ENCODE assay signal across 10 cellular contexts in the genomic region with DNA sequence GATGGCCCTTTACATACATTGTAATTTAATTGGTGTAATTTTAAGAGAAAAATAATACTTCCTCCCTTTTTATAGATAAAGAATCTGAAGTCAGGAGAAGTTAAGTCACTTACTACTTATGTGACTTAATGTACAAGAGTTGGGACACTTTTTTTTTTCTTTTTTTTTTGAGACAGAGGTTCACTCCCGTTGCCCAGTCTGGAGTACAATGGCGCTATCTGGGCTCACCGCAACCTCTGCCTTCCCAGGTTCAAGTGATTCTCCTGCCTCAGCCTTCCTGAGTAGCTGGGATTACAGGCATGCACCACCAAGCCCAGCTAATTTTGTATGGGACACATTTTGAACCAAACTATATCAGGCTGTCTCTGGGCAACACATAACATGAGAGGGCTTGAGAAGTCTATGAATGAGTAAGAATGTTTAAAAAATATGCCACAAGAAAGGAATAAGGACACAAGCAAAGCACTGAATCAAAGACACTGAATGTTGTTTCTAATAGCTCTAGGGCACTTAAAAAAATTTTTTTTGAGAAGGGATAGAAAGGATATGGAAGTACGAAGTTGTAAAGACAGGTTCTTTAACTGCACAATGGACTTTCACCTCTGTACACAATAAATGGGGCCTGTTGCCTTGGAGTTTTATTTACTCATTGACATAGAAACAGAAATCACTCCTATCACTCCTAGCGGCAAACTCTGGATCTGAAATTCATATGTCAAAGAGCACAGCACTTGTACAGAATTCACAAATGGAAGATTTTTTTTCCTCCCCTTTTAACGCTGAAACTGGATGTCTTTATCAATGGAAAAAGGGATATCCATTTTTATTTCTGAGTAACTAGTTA. TPM values are rescaled to one million over a fixed set of nuclear protein-coding genes. Genes with fewer than 3 reads are reported as not detected.
DNase-seq lines count a peak whose midpoint lies in the region; TF ChIP-seq lines count a peak whose summit lies in the region.
"Had no signal": no experiment of that assay in that cellular context is flagged by ENCODE, and none has a peak within 500 bp of the region (broad histone marks: within the 10 kb centered on the region; RNA-seq: fewer than 3 reads in every experiment).

No MANE protein-coding gene starts in this region.

- H3K27ac ChIP-seq in osteoblast (ENCODE audit: low read depth, low read length) (peak overlapping the region; percentile 8), WERI-Rb-1 (no peak overlapping the region)

- H3K36me3 ChIP-seq in osteoblast (ENCODE audit: insufficient read depth, low read length) (no peaks in the 10 kb centered on the region), WERI-Rb-1 (no peaks in the 10 kb centered on the region)

- peaks cover 80% of the 10 kb centered on the region for H3K79me2 ChIP-seq in osteoblast (ENCODE audit: insufficient read depth, low read length)

- no peaks in the 10 kb centered on the region for H3K27me3 Mint-ChIP-seq in activated T-helper 2 cell treated with anti-CD3 and anti-CD28 coated beads, Interferon-gamma antibody, Interleukin-2, Interleukin-4, amounts not matched to agents 10 μg/mL and 5 μg/mL and 100 μg/mL, durations not matched to agents 14 hours and 24 hours and 36 hours (ENCODE audit: low read depth)

- H3K9me3 Mint-ChIP-seq in activated T-helper 2 cell treated with anti-CD3 and anti-CD28 coated beads, Interferon-gamma antibody, Interleukin-2, Interleukin-4, amounts not matched to agents 10 μg/mL and 5 μg/mL and 100 μg/mL, durations not matched to agents 14 hours and 24 hours and 36 hours = no peaks in the 10 kb centered on the region

- peaks cover 17% of the 10 kb centered on the region for H3K4me1 ChIP-seq in osteoblast (ENCODE audit: insufficient read depth, low read length)

- H3K4me2 ChIP-seq in osteoblast (ENCODE audit: insufficient read depth, low read length) = no peak overlapping the region

- no peaks in the 10 kb centered on the region for H3K9me3 ChIP-seq in osteoblast (ENCODE audit: low read depth, low read length)
- H3K9me3 ChIP-seq in WERI-Rb-1 (ENCODE audit: severe bottlenecking) = no peaks in the 10 kb centered on the region

- H3K4me3 Mint-ChIP-seq in activated T-helper 2 cell treated with anti-CD3 and anti-CD28 coated beads, Interferon-gamma antibody, Interleukin-2, Interleukin-4, amounts not matched to agents 10 μg/mL and 5 μg/mL and 100 μg/mL, durations not matched to agents 14 hours and 24 hours and 36 hours (ENCODE audit: low read depth) = no peak overlapping the region

- H3K36me3 Mint-ChIP-seq in activated T-helper 2 cell treated with anti-CD3 and anti-CD28 coated beads, Interferon-gamma antibody, Interleukin-2, Interleukin-4, amounts not matched to agents 10 μg/mL and 5 μg/mL and 100 μg/mL, durations not matched to agents 14 hours and 24 hours and 36 hours (ENCODE audit: low read depth) = peaks cover 5% of the 10 kb centered on the region

- DNase-seq in DMS153 (lab: John Stamatoyannopoulos, UW) (peak; percentile 51), NCI-H526 treated with DMSO at 0.1 percent for 48 hours (lab: John Stamatoyannopoulos, UW) (peak; percentile 79), fibroblast of peridontal ligament (ENCODE audit: extremely low read depth) (peak; percentile 52), osteoblast (ENCODE audit: insufficient read length, low spot score, missing footprints) (no peak), amygdala (lab: John Stamatoyannopoulos, UW) (no peak), WERI-Rb-1 (no peak)
- DNase-seq in effector CD8-positive, alpha-beta T cell (lab: John Stamatoyannopoulos, UW) = no peak
- no peak for DNase-seq in activated T-helper 2 cell treated with anti-CD3 and anti-CD28 coated beads, Interferon-gamma antibody, Interleukin-2, Interleukin-4, amounts not matched to agents 10 μg/mL and 5 μg/mL and 100 μg/mL, durations not matched to agents 14 hours and 24 hours and 36 hours (ENCODE audit: low spot score)
- DNase-seq: activated CD8-positive, alpha-beta memory T cell treated with anti-CD3 and anti-CD28 coated beads, Interleukin-2, amount 50 U/mL, for 4 hours; effector CD4-positive, alpha-beta T cell had no signal

- no peaks in the 10 kb centered on the region for H3K27me3 ChIP-seq in osteoblast (ENCODE audit: insufficient read depth, low read length)
- H3K27me3 ChIP-seq in WERI-Rb-1 (ENCODE audit: insufficient read depth, low read depth, severe bottlenecking) = no peaks in the 10 kb centered on the region

- intact Hi-C loops in activated T-helper 2 cell treated with anti-CD3 and anti-CD28 coated beads, Interferon-gamma antibody, Interleukin-2, Interleukin-4, amounts not matched to agents 10 μg/mL and 5 μg/mL and 100 μg/mL, durations not matched to agents 14 hours and 24 hours and 36 hours (cut with micrococcal nuclease) = loop anchor here (5.0 kb wide), 1 partner anchor 87 kb away; a partner anchor contains a TSS

- TF ChIP-seq CTCF in osteoblast (IDR thresholded peaks at IDR 0.05; ENCODE audit: extremely low read depth, low read depth, low read length) (no peak), WERI-Rb-1 (IDR thresholded peaks at IDR 0.05; ENCODE audit: low read depth, low read length) (no peak)

- peak overlapping the region; percentile 26 for H2AFZ ChIP-seq in osteoblast (ENCODE audit: low read length)

- peaks cover 39% of the 10 kb centered on the region for H3K4me1 Mint-ChIP-seq in activated T-helper 2 cell treated with anti-CD3 and anti-CD28 coated beads, Interferon-gamma antibody, Interleukin-2, Interleukin-4, amounts not matched to agents 10 μg/mL and 5 μg/mL and 100 μg/mL, durations not matched to agents 14 hours and 24 hours and 36 hours (ENCODE audit: low read depth)

- no peaks in the 10 kb centered on the region for H4K20me1 ChIP-seq in osteoblast (ENCODE audit: insufficient read depth, low read length)

- H3K27ac Mint-ChIP-seq in activated T-helper 2 cell treated with anti-CD3 and anti-CD28 coated beads, Interferon-gamma antibody, Interleukin-2, Interleukin-4, amounts not matched to agents 10 μg/mL and 5 μg/mL and 100 μg/mL, durations not matched to agents 14 hours and 24 hours and 36 hours = no peak overlapping the region

- H3K4me3 ChIP-seq in osteoblast (ENCODE audit: insufficient read depth, low read length) (no peak overlapping the region), WERI-Rb-1 (ENCODE audit: low read depth, low read length) (no peak overlapping the region)

RNA-seq across cellular contexts. Expression of a gene that starts 18.5 kb away (rescaled TPM):
- total RNA-seq in osteoblast = 24.2 and 25.0 TPM in 2 replicates
- 30.0 and 33.3 TPM in 2 replicates for total RNA-seq in activated T-helper 2 cell treated with anti-CD3 and anti-CD28 coated beads, Interferon-gamma antibody, Interleukin-2, Interleukin-4, amounts not matched to agents 10 μg/mL and 5 μg/mL and 100 μg/mL, durations not matched to agents 14 hours and 24 hours and 36 hours

Comparison
In these comparisons a context has a peak if more than half of its experiments do, and no peak if none do; other contexts are left out.
1. DNase-seq: peak in DMS153 (single experiment), NCI-H526 treated with DMSO at 0.1 percent for 48 hours (single experiment) and fibroblast of peridontal ligament (single experiment); none in osteoblast (single experiment), amygdala (0 of 56), effector CD8-positive, alpha-beta T cell (single experiment), WERI-Rb-1 (single experiment) and activated T-helper 2 cell treated with anti-CD3 and anti-CD28 coated beads, Interferon-gamma antibody, Interleukin-2, Interleukin-4, amounts not matched to agents 10 μg/mL and 5 μg/mL and 100 μg/mL, durations not matched to agents 14 hours and 24 hours and 36 hours (single experiment).